Comparison of ENCODE assay signal across 14 cellular contexts in genomic region chr7:155809332-155809946, GRCh38. TPM values are rescaled to one million over a fixed set of nuclear protein-coding genes. Genes with fewer than 3 reads are reported as not detected.
A peak's percentile ranks its signal among the peaks of the same experiment; 100 is the strongest.
DNase-seq lines count a peak whose midpoint lies in the region; ATAC-seq, FAIRE-seq and TF ChIP-seq lines count a peak whose summit lies in the region.
"Had no signal": no experiment of that assay in that cellular context is flagged by ENCODE, and none has a peak within 500 bp of the region (broad histone marks: within the 10 kb centered on the region; RNA-seq: fewer than 3 reads in every experiment).

No MANE protein-coding gene starts in this region.

- intact Hi-C loops in Caco-2 (cut with micrococcal nuclease; ENCODE audit: unreplicated experiment) (no loop called here), pancreas (cut with DNase I) (no loop called here)

- H3K9ac ChIP-seq in iPS-15b (ENCODE audit: low read depth, low read length), result no peak overlapping the region

- H3K9me3 ChIP-seq in Caco-2 (no peaks in the 10 kb centered on the region), iPS-15b (ENCODE audit: control insufficient read depth, insufficient read depth, low read length) (no peaks in the 10 kb centered on the region), pancreas (no peaks in the 10 kb centered on the region)
- H3K9me3 ChIP-seq: body of pancreas, gastroesophageal sphincter had no signal

- POLR2A ChIA-PET in Caco-2 (lab: Charles Lee), result no interaction called here

- H3K27ac Mint-ChIP-seq in Caco-2 (ENCODE audit: unreplicated experiment), result peak overlapping the region; percentile 61
- H3K27ac Mint-ChIP-seq: CD4-positive, CD25-positive, alpha-beta regulatory T cell had no signal

- CTCF ChIA-PET in Caco-2 (lab: Charles Lee), result no interaction called here

- no TSS peak for BruUV-seq in Caco-2 (replicated peaks; lab: Mats Ljungman, UMichigan)

- H3K4me3 ChIP-seq in Caco-2 (ENCODE audit: low read depth, low read length), result peak overlapping the region; percentile 48
- peak overlapping the region; percentile 37 for H3K4me3 ChIP-seq in iPS-15b (ENCODE audit: low read depth, low read length)
- peak overlapping the region in 3 of 4 donors; percentile 5 to 38 (median 24) for H3K4me3 ChIP-seq in pancreas

- H3K27me3 ChIP-seq in Caco-2 (replicated peaks; ENCODE audit: control insufficient read depth, insufficient read depth, low read length), result peaks cover 4% of the 10 kb centered on the region
- H3K27me3 ChIP-seq in iPS-15b (ENCODE audit: control insufficient read depth, insufficient read depth, low read length), result peaks cover 91% of the 10 kb centered on the region
- peaks cover 0 to 48% (median 10%) of the 10 kb centered on the region in 4 donors for H3K27me3 ChIP-seq in pancreas

- no peaks in the 10 kb centered on the region for H3K9me3 Mint-ChIP-seq in Caco-2 (ENCODE audit: unreplicated experiment)

- FAIRE-seq in pancreas (lab: Jason Lieb, UNC), result no peak

- H3K27me3 Mint-ChIP-seq in Caco-2 (ENCODE audit: insufficient read depth, unreplicated experiment), result peaks cover 19% of the 10 kb centered on the region

- peaks cover 12% of the 10 kb centered on the region for H3K36me3 Mint-ChIP-seq in Caco-2 (ENCODE audit: insufficient read depth, unreplicated experiment)
- H3K36me3 Mint-ChIP-seq: CD4-positive, CD25-positive, alpha-beta regulatory T cell had no signal

- DNase-seq in Caco-2, result no peak
- DNase-seq in pancreas, result peak in 1 of 6 donors; percentile 38
- DNase-seq in islet precursor cell, result no peak
- no peak for DNase-seq in CD1c-positive myeloid dendritic cell (ENCODE audit: extremely low spot score)
- DNase-seq in HUDEP-2 (lab: John Stamatoyannopoulos, UW; ENCODE audit: unreplicated experiment in 76 of 76), result no peak
- DNase-seq: CD4-positive, CD25-positive, alpha-beta regulatory T cell; MM.1S; NCI-H524 treated with DMSO at 0.1 percent for 48 hours; SW 1271 had no signal

- H3K4me3 Mint-ChIP-seq in Caco-2 (ENCODE audit: unreplicated experiment), result peak overlapping the region; percentile 79

- WGBS in pancreas, 2 donors, result 2% methylated on average over 30 to 43 of the region's 43 CpGs

- H3K4me1 ChIP-seq in Caco-2 (peaks cover 42% of the 10 kb centered on the region), iPS-15b (ENCODE audit: control insufficient read depth, insufficient read depth, low read length) (peaks cover 4% of the 10 kb centered on the region), pancreas (peaks cover 0 to 22% (median 16%) of the 10 kb centered on the region in 3 donors)

- H3K27ac ChIP-seq in VCaP (peak overlapping the region; percentile 55), pancreas (peak overlapping the region in 2 of 4 donors; percentile 12 to 34)
- H3K27ac ChIP-seq: gastroesophageal sphincter had no signal

- ATAC-seq in pancreas (peak in 1 of 4 donors; percentile 4), GM19452 (IDR thresholded peaks at IDR 0.05; ENCODE audit: unreplicated experiment) (no peak)
- ATAC-seq: gastroesophageal sphincter had no signal

- H3K4me1 Mint-ChIP-seq in Caco-2 (ENCODE audit: low read depth, unreplicated experiment), result peaks cover 13% of the 10 kb centered on the region

- H3K36me3 ChIP-seq in Caco-2 (ENCODE audit: control insufficient read depth, insufficient read depth, low read length), result no peaks in the 10 kb centered on the region
- H3K36me3 ChIP-seq in iPS-15b (ENCODE audit: control insufficient read depth, insufficient read depth, low read length), result no peaks in the 10 kb centered on the region
- no peaks in the 10 kb centered on the region for H3K36me3 ChIP-seq in pancreas
- H3K36me3 ChIP-seq: gastroesophageal sphincter had no signal

- TF ChIP-seq CTCF in Caco-2 (IDR thresholded peaks at IDR 0.05; ENCODE audit: insufficient read depth in 1 of 2, low read depth in 1 of 2, low read length in 1 of 2, severe bottlenecking in 1 of 2, unreplicated experiment in 1 of 2) (no peak), VCaP (conservative IDR thresholded peaks at IDR 0.05) (no peak), pancreas (IDR thresholded peaks at IDR 0.05) (no peak)

RNA-seq across cellular contexts. Expression of gene SHH, which starts 2.8 kb away (rescaled TPM):
- total RNA-seq in Caco-2 (2022) (4.7 and 6.2 TPM in 2 replicates), pancreas (under 1 TPM; 0.16 to 0.85 (median 0.26) TPM)
- under 1 TPM; 0.08 to 0.35 TPM for polyA plus RNA-seq in pancreas
- total RNA-seq: CD4-positive, CD25-positive, alpha-beta regulatory T cell had no signal
